ENCODE assay signal across 8 cellular contexts in the genomic region with DNA sequence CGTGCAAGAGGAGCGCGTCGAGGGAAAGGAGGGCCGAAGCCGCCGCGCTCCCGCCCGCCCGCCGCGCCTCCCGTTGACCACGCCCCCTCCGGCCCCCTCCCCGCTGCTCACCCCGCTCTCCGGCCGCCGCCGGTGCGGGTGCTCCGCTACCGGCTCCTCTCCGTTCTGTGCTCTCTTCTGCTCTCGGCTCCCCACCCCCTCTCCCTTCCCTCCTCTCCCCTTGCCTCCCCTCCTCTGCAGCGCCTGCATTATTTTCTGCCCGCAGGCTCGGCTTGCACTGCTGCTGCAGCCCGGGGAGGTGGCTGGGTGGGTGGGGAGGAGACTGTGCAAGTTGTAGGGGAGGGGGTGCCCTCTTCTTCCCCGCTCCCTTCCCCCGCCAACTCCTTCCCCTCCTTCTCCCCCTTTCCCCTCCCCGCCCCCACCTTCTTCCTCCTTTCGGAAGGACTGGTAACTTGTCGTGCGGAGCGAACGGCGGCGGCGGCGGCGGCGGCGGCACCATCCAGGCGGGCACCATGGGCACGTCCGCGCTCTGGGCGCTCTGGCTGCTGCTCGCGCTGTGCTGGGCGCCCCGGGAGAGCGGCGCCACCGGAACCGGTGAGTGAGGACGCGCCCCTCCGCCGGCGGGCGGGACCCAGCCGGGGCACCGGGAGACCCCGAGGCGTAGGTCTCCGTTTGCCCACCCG. TPM values are rescaled to one million over a fixed set of nuclear protein-coding genes. Genes with fewer than 3 reads are reported as not detected.
DNase-seq lines count a peak whose midpoint lies in the region; ATAC-seq and TF ChIP-seq lines count a peak whose summit lies in the region.

Gene VLDLR (plus strand): TSS at position 110 of the 683 bp plus-strand sequence. CDS start 403 bp downstream, at position 513.

- H3K4me3 ChIP-seq in A673 (ENCODE audit: low read depth, low read length, poor library complexity, severe bottlenecking) = peak within 1 kb of the TSS; percentile 64
- H3K4me3 ChIP-seq in cardiac muscle cell = peak within 1 kb of the TSS; percentile 59

- CTCF ChIA-PET in A673 (lab: Charles Lee) = no interaction called here

- TF ChIP-seq CTCF in A673 (conservative IDR thresholded peaks at IDR 0.05; ENCODE audit: low read depth, low read length) (no peak), GM13976 (IDR thresholded peaks at IDR 0.05; ENCODE audit: borderline replicate concordance, control extremely low read depth, extremely low read depth, insufficient read depth, missing control alignments) (no peak), cardiac muscle cell (IDR thresholded peaks at IDR 0.05; ENCODE audit: low read depth, low read length) (no peak), osteocyte (IDR thresholded peaks at IDR 0.05) (no peak)

- H3K9me3 Mint-ChIP-seq in activated naive CD8-positive, alpha-beta T cell (ENCODE audit: low read depth) = peaks cover 4% of the 10 kb centered on the region
- H3K9me3 Mint-ChIP-seq in osteocyte (ENCODE audit: unreplicated experiment) = peaks cover 5% of the 10 kb centered on the region

- H3K36me3 ChIP-seq in A673 (ENCODE audit: insufficient read depth, low read length, poor library complexity, severe bottlenecking) (no peaks in the 10 kb centered on the region), cardiac muscle cell (no peaks in the 10 kb centered on the region)

- no peaks in the 10 kb centered on the region for H3K4me1 ChIP-seq in A673 (ENCODE audit: insufficient read depth, low read length, poor library complexity, severe bottlenecking)
- peaks cover 29% of the 10 kb centered on the region for H3K4me1 ChIP-seq in cardiac muscle cell (ENCODE audit: low read depth)

- peaks cover 47% of the 10 kb centered on the region for H3K27me3 Mint-ChIP-seq in activated naive CD8-positive, alpha-beta T cell
- H3K27me3 Mint-ChIP-seq in osteocyte (ENCODE audit: unreplicated experiment) = peaks cover 4% of the 10 kb centered on the region

- peak within 1 kb of the TSS; percentile 89 for H3K4me3 Mint-ChIP-seq in activated naive CD8-positive, alpha-beta T cell
- peak within 1 kb of the TSS; percentile 88 for H3K4me3 Mint-ChIP-seq in osteocyte (ENCODE audit: unreplicated experiment)

- H3K27me3 ChIP-seq in A673 (replicated peaks; ENCODE audit: insufficient read depth, low read depth, low read length, poor library complexity) = peaks cover 42% of the 10 kb centered on the region
- peaks cover 8% of the 10 kb centered on the region for H3K27me3 ChIP-seq in cardiac muscle cell

- no peaks in the 10 kb centered on the region for H3K9me3 ChIP-seq in A673 (ENCODE audit: low read depth, low read length, poor library complexity, severe bottlenecking)
- H3K9me3 ChIP-seq in cardiac muscle cell (ENCODE audit: low read depth) = no peaks in the 10 kb centered on the region

- BruUV-seq in A673 (replicated peaks; lab: Mats Ljungman, UMichigan) = no TSS peak

- H3K36me3 Mint-ChIP-seq in activated naive CD8-positive, alpha-beta T cell = peaks cover 4% of the 10 kb centered on the region
- no peaks in the 10 kb centered on the region for H3K36me3 Mint-ChIP-seq in osteocyte (ENCODE audit: unreplicated experiment)

- H3K27ac ChIP-seq in A673 (ENCODE audit: low read depth, low read length, poor library complexity, severe bottlenecking) (no peak within 1 kb of the TSS), cardiac muscle cell (peak within 1 kb of the TSS; percentile 92)

- ATAC-seq in HG03039 (IDR thresholded peaks at IDR 0.05; ENCODE audit: unreplicated experiment) = peak; percentile 35
- ATAC-seq in GM18870 (IDR thresholded peaks at IDR 0.05; ENCODE audit: unreplicated experiment) = no peak

- POLR2A ChIA-PET in A673 (lab: Charles Lee; ENCODE audit: low non-redundant PET) = interaction anchor here (0.7 kb wide), 1 partner anchor 20 kb away, joined by 4 read pairs; no protein-coding TSS in a partner anchor

- peaks cover 21% of the 10 kb centered on the region for H3K4me1 Mint-ChIP-seq in activated naive CD8-positive, alpha-beta T cell (ENCODE audit: low read depth)
- H3K4me1 Mint-ChIP-seq in osteocyte (ENCODE audit: unreplicated experiment) = peaks cover 23% of the 10 kb centered on the region

- peak within 1 kb of the TSS; percentile 85 for H3K27ac Mint-ChIP-seq in activated naive CD8-positive, alpha-beta T cell
- H3K27ac Mint-ChIP-seq in osteocyte (ENCODE audit: unreplicated experiment) = peak within 1 kb of the TSS; percentile 85

- in situ Hi-C loops in GM13976 (cut with MboI; ENCODE audit: low sequenced_read_pairs, unreplicated experiment) = no loop called here

- intact Hi-C loops in A673 (cut with micrococcal nuclease; ENCODE audit: unreplicated experiment) = no loop called here

- DNase-seq in A673 (ENCODE audit: low spot score) = peak; percentile 51
- DNase-seq in GM13976 (ENCODE audit: low spot score) = peak; percentile 71
- DNase-seq in NCI-H748 treated with DMSO at 0.1 percent for 48 hours (lab: John Stamatoyannopoulos, UW) = peak; percentile 64
- peak in 1 of 2 donors; percentile 39 for DNase-seq in cardiac muscle cell (ENCODE audit: low read depth in 1 of 2, low spot score in 1 of 2)
- DNase-seq in osteocyte (ENCODE audit: extremely low spot score, unreplicated experiment) = peak; percentile 88

RNA-seq across cellular contexts. Expression of gene VLDLR, which starts in this region (rescaled TPM):
- total RNA-seq in A673 (2021) (4.5 and 4.8 TPM in 2 replicates), cardiac muscle cell (34.1 and 36.1 TPM in 2 replicates), osteocyte (18.5 and 20.5 TPM in 2 replicates)
- polyA plus RNA-seq in cardiac muscle cell = 40.9 and 41.2 TPM in 2 replicates
